In genomic region chr11:63614136-63614664, GRCh38 we compare ENCODE assay signal across 1 cellular context.
TF ChIP-seq lines count a peak whose summit lies in the region.

PLAAT3 (minus strand) TSS chr11:63614433; CDS start chr11:63614014, 419 bp downstream.

TF ChIP-seq in HepG2, 621 proteins besides CTCF, POLR2A, EP300 and RAD21 (continued from another document):
- TF ChIP-seq ZBTB4 (CRISPR knock-in tag; IDR thresholded peaks at IDR 0.05; ENCODE audit: borderline replicate concordance) (no peak), IKZF1 (IDR thresholded peaks at IDR 0.05) (no peak), RBM39 (IDR thresholded peaks at IDR 0.05; ENCODE audit: low read depth, low read length, poor library complexity, severe bottlenecking) (no peak), ATF7-NPFF (CRISPR knock-in tag; IDR thresholded peaks at IDR 0.05; ENCODE audit: low read depth) (no peak), SYNCRIP (IDR thresholded peaks at IDR 0.05; ENCODE audit: insufficient read depth, low read depth, low read length) (no peak), EHMT2 (IDR thresholded peaks at IDR 0.05; ENCODE audit: borderline replicate concordance, low read depth, low read length) (no peak), ZNF629 (CRISPR knock-in tag; conservative IDR thresholded peaks at IDR 0.05) (no peak), MAF1 (CRISPR knock-in tag; IDR thresholded peaks at IDR 0.05; ENCODE audit: borderline replicate concordance) (no peak), IRX3 (CRISPR knock-in tag; IDR thresholded peaks at IDR 0.05; ENCODE audit: borderline replicate concordance, low read depth) (no peak), ZNF577 (CRISPR knock-in tag; IDR thresholded peaks at IDR 0.05; ENCODE audit: borderline replicate concordance, low read depth) (no peak), ETS1 (CRISPR knock-in tag; IDR thresholded peaks at IDR 0.05) (no peak), ZNF775 (CRISPR knock-in tag; IDR thresholded peaks at IDR 0.05; ENCODE audit: borderline replicate concordance) (no peak), ZNF280D (CRISPR knock-in tag; IDR thresholded peaks at IDR 0.05) (no peak), PRDM15 (CRISPR knock-in tag; IDR thresholded peaks at IDR 0.05) (no peak), ZFP82 (CRISPR knock-in tag; IDR thresholded peaks at IDR 0.05; ENCODE audit: borderline replicate concordance) (no peak), SOX5 (CRISPR knock-in tag; IDR thresholded peaks at IDR 0.05; ENCODE audit: borderline replicate concordance) (no peak), POLR2AphosphoS5 (IDR thresholded peaks at IDR 0.05; ENCODE audit: low read depth, low read length) (no peak), ZKSCAN8 (CRISPR knock-in tag; IDR thresholded peaks at IDR 0.05; ENCODE audit: borderline replicate concordance) (no peak), ELF3 (CRISPR knock-in tag; IDR thresholded peaks at IDR 0.05) (no peak), SNAPC4 (CRISPR knock-in tag; IDR thresholded peaks at IDR 0.05) (no peak), ZNF773 (CRISPR knock-in tag; IDR thresholded peaks at IDR 0.05; ENCODE audit: borderline replicate concordance) (no peak), ZNF687 (CRISPR knock-in tag; IDR thresholded peaks at IDR 0.05) (peak; percentile 57), FOXC1 (CRISPR knock-in tag; IDR thresholded peaks at IDR 0.05; ENCODE audit: borderline replicate concordance) (no peak)
- TF ChIP-seq, protein P1, sequence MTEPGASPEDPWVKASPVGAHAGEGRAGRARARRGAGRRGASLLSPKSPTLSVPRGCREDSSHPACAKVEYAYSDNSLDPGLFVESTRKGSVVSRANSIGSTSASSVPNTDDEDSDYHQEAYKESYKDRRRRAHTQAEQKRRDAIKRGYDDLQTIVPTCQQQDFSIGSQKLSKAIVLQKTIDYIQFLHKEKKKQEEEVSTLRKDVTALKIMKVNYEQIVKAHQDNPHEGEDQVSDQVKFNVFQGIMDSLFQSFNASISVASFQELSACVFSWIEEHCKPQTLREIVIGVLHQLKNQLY (CRISPR knock-in tag; IDR thresholded peaks at IDR 0.05): no peak
